In genomic region chr7:121503039-121503438, GRCh38 we compare ENCODE assay signal across 20 cellular contexts.
"Had no signal": no experiment of that assay in that cellular context is flagged by ENCODE, and none has a peak within 500 bp of the region (broad histone marks: within the 10 kb centered on the region; RNA-seq: fewer than 3 reads in every experiment).

No MANE protein-coding gene starts in this region.

- FAIRE-seq: kidney had no signal

- H3K27me3 Mint-ChIP-seq: natural killer cell treated with Interleukin-12 subunit alpha and Interleukin-12 subunit beta and Interleukin-15 and Interleukin-18, amount 100 ng/mL, for 72 hours; stimulated activated memory B cell treated with anti-CD40 and anti-IgM and Interleukin-4, amounts not matched to agents 10 μg/mL and 1 μg/mL and 100 μg/mL, for 72 hours had no signal

- H3K4me1 Mint-ChIP-seq: stimulated activated memory B cell treated with anti-CD40 and anti-IgM and Interleukin-4, amounts not matched to agents 10 μg/mL and 1 μg/mL and 100 μg/mL, for 72 hours had no signal

- H3K4me1 ChIP-seq: colonic mucosa, psoas muscle, right lobe of liver, spleen, upper lobe of right lung had no signal

- DNase-seq: colonic mucosa; dermis blood vessel endothelial cell; esophagus squamous epithelium; foreskin fibroblast; kidney; left cardiac atrium; left ventricle myocardium superior; psoas muscle; retina; right lobe of liver; spleen; stimulated activated CD4-positive, alpha-beta T cell treated with anti-CD3 and anti-CD28 coated beads, Interleukin-15, amount 100 ng/mL, for 24 hours; stimulated activated CD4-positive, alpha-beta T cell treated with anti-CD3 and anti-CD28 coated beads, Interleukin-1b, Interleukin-23, amount 100 ng/mL, for 48 hours; stimulated activated CD4-positive, alpha-beta T cell treated with anti-CD3 and anti-CD28 coated beads, Interleukin-4, amount 100 ng/mL, for 24 hours; tibial artery; upper lobe of right lung had no signal

- H3K27ac Mint-ChIP-seq: natural killer cell treated with Interleukin-12 subunit alpha and Interleukin-12 subunit beta and Interleukin-15 and Interleukin-18, amount 100 ng/mL, for 72 hours; stimulated activated memory B cell treated with anti-CD40 and anti-IgM and Interleukin-4, amounts not matched to agents 10 μg/mL and 1 μg/mL and 100 μg/mL, for 72 hours; stimulated activated naive CD8-positive, alpha-beta T cell treated with anti-CD3 and anti-CD28 coated beads, Interleukin-15, Interleukin-2, amounts not matched to agents 100 ng/mL and 50 ng/mL, for 24 hours had no signal

- ATAC-seq: left cardiac atrium; left ventricle myocardium superior; natural killer cell treated with Interleukin-12 subunit alpha and Interleukin-12 subunit beta and Interleukin-15 and Interleukin-18, amount 100 ng/mL, for 72 hours; psoas muscle; right lobe of liver; stimulated activated memory B cell treated with anti-CD40 and anti-IgM and Interleukin-4, amounts not matched to agents 10 μg/mL and 1 μg/mL and 100 μg/mL, for 72 hours had no signal

- H3K27ac ChIP-seq: colonic mucosa, esophagus squamous epithelium, psoas muscle, right lobe of liver, spleen, tibial artery, upper lobe of right lung had no signal

- H3K4me3 Mint-ChIP-seq: natural killer cell treated with Interleukin-12 subunit alpha and Interleukin-12 subunit beta and Interleukin-15 and Interleukin-18, amount 100 ng/mL, for 72 hours; stimulated activated memory B cell treated with anti-CD40 and anti-IgM and Interleukin-4, amounts not matched to agents 10 μg/mL and 1 μg/mL and 100 μg/mL, for 72 hours; stimulated activated naive CD8-positive, alpha-beta T cell treated with anti-CD3 and anti-CD28 coated beads, Interleukin-15, Interleukin-2, amounts not matched to agents 100 ng/mL and 50 ng/mL, for 24 hours had no signal

- H3K4me3 ChIP-seq: colonic mucosa, esophagus squamous epithelium, lung, psoas muscle, right lobe of liver, spleen, tibial artery, upper lobe of right lung had no signal

- H3K9me3 ChIP-seq: colonic mucosa, psoas muscle, tibial artery had no signal

- H3K36me3 ChIP-seq: colonic mucosa, esophagus squamous epithelium, right lobe of liver, spleen, tibial artery, upper lobe of right lung had no signal

- H3K27me3 ChIP-seq: colonic mucosa, esophagus squamous epithelium, right lobe of liver, spleen, tibial artery, upper lobe of right lung had no signal

- H3K36me3 Mint-ChIP-seq: stimulated activated memory B cell treated with anti-CD40 and anti-IgM and Interleukin-4, amounts not matched to agents 10 μg/mL and 1 μg/mL and 100 μg/mL, for 72 hours had no signal
